ENCODE assay signal across 1 cellular context in the genomic region with DNA sequence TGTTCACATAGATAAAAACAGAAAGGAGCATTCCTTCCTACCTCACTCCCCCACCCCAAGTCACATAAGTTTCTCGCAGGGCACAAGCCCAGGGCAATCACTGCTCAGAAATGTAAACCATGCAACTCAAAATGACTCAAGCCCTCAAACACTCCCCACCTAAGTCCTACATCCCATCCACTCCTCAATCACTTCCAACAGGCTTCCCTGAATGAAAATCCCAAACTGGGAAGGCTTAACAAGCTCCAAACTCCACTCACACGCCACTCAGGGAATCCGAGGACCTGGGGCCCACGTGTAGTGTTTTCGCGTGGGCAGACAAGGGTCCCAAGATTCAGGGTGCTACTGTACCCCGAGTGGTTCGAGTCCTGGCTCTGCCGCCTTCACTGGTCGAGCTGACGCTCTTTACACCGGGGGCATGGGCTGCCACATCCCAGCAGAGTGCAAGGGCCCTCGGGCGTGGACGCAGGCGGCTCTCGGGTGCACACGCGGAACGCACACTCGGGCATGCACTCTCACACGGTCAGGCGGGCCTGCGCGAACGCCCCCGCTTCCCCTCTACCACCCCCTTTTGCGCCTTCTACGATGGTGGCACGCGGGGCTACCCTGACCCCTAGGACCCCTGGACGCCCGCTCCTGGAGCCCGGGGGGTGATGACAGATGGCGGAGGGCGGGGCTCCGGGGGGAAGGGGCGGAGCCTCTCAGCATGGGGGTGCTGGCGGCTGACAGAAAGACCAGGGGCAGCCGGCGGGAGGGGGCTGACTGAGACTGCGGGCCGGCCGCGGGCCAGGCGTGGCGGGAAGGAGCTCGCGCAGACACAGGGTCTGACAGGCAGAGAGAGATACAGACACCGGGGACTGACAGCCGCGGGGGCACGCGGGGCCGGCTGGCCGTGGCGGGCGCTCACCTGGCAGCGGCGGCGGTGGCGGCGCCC.
TF ChIP-seq lines count a peak whose summit lies in the region.

No MANE protein-coding gene starts in this region.

TF ChIP-seq in HepG2, 621 proteins besides CTCF, POLR2A, EP300 and RAD21 (continued from another document and continues in another):
- TF ChIP-seq, protein P1, sequence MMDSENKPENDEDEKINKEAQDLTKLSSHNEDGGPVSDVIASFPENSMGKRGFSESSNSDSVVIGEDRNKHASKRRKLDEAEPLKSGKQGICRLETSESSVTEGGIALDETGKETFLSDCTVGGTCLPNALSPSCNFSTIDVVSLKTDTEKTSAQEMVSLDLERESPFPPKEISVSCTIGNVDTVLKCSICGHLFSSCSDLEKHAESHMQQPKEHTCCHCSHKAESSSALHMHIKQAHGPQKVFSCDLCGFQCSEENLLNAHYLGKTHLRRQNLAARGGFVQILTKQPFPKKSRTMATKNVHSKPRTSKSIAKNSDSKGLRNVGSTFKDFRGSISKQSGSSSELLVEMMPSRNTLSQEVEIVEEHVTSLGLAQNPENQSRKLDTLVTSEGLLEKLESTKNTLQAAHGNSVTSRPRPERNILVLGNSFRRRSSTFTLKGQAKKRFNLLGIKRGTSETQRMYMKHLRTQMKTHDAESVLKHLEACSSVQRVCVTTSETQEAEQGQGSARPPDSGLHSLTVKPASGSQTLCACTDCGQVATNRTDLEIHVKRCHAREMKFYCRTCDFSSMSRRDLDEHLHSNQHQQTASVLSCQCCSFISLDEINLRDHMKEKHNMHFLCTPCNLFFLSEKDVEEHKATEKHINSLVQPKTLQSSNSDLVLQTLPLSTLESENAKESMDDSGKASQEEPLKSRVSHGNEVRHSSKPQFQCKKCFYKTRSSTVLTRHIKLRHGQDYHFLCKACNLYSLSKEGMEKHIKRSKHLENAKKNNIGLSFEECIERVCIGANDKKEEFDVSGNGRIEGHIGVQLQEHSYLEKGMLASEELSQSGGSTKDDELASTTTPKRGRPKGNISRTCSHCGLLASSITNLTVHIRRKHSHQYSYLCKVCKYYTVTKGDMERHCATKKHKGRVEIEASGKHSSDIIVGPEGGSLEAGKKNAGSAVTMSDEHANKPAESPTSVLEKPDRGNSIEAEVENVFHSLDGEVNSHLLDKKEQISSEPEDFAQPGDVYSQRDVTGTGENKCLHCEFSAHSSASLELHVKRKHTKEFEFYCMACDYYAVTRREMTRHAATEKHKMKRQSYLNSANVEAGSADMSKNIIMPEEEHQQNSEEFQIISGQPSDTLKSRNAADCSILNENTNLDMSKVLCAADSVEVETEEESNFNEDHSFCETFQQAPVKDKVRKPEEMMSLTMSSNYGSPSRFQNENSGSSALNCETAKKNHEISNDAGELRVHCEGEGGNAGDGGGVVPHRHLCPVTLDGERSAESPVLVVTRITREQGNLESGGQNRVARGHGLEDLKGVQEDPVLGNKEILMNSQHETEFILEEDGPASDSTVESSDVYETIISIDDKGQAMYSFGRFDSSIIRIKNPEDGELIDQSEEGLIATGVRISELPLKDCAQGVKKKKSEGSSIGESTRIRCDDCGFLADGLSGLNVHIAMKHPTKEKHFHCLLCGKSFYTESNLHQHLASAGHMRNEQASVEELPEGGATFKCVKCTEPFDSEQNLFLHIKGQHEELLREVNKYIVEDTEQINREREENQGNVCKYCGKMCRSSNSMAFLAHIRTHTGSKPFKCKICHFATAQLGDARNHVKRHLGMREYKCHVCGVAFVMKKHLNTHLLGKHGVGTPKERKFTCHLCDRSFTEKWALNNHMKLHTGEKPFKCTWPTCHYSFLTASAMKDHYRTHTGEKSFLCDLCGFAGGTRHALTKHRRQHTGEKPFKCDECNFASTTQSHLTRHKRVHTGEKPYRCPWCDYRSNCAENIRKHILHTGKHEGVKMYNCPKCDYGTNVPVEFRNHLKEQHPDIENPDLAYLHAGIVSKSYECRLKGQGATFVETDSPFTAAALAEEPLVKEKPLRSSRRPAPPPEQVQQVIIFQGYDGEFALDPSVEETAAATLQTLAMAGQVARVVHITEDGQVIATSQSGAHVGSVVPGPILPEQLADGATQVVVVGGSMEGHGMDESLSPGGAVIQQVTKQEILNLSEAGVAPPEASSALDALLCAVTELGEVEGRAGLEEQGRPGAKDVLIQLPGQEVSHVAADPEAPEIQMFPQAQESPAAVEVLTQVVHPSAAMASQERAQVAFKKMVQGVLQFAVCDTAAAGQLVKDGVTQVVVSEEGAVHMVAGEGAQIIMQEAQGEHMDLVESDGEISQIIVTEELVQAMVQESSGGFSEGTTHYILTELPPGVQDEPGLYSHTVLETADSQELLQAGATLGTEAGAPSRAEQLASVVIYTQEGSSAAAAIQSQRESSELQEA (CRISPR knock-in tag; IDR thresholded peaks at IDR 0.05; ENCODE audit: not compliant biosample characterization): peak; percentile 82
- no peak for TF ChIP-seq TFE3 (CRISPR knock-in tag; IDR thresholded peaks at IDR 0.05)
- TF ChIP-seq ZNF746 (CRISPR knock-in tag; IDR thresholded peaks at IDR 0.05): 0 out of 2 replicates have a peak, but pooled peaks have one; percentile 56
- TF ChIP-seq ZBTB7A (CRISPR knock-in tag; IDR thresholded peaks at IDR 0.05): peak; percentile 93; the same call in 1 of the 2 replicates
- TF ChIP-seq FOXM1 (CRISPR knock-in tag; IDR thresholded peaks at IDR 0.05): no peak
- TF ChIP-seq KMT2B (CRISPR knock-in tag; IDR thresholded peaks at IDR 0.05): peak; percentile 83
- TF ChIP-seq CC2D1A (CRISPR knock-in tag; IDR thresholded peaks at IDR 0.05): no peak
- TF ChIP-seq NFIC (IDR thresholded peaks at IDR 0.05; ENCODE audit: low read length): no peak
- TF ChIP-seq SKIL (CRISPR knock-in tag; IDR thresholded peaks at IDR 0.05; ENCODE audit: borderline replicate concordance): peak; percentile 22; the same call in 1 of the 2 replicates
- TF ChIP-seq ZNF263 (CRISPR knock-in tag; IDR thresholded peaks at IDR 0.05): no peak
- 0 out of 2 replicates have a peak, but pooled peaks have one; percentile 60 for TF ChIP-seq ZNF619 (CRISPR knock-in tag; IDR thresholded peaks at IDR 0.05)
- no peak for TF ChIP-seq IRX3 (CRISPR knock-in tag; IDR thresholded peaks at IDR 0.05; ENCODE audit: borderline replicate concordance, low read depth)
- TF ChIP-seq, protein P2, sequence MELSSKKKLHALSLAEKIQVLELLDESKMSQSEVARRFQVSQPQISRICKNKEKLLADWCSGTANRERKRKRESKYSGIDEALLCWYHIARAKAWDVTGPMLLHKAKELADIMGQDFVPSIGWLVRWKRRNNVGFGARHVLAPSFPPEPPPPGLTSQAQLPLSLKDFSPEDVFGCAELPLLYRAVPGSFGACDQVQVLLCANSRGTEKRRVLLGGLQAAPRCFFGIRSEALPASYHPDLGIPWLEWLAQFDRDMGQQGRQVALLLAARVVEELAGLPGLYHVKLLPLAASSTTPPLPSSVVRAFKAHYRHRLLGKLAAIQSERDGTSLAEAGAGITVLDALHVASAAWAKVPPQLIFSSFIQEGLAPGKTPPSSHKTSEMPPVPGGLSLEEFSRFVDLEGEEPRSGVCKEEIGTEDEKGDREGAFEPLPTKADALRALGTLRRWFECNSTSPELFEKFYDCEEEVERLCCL (CRISPR knock-in tag; IDR thresholded peaks at IDR 0.05; ENCODE audit: borderline replicate concordance): peak; percentile 95; the same call in 1 of the 2 replicates
- peak; percentile 73 for TF ChIP-seq TBX2 (CRISPR knock-in tag; IDR thresholded peaks at IDR 0.05; ENCODE audit: borderline replicate concordance)
- TF ChIP-seq GABPA (IDR thresholded peaks at IDR 0.05; ENCODE audit: low read depth, low read length): no peak
- TF ChIP-seq GABPA (CRISPR knock-in tag; IDR thresholded peaks at IDR 0.05; ENCODE audit: low read depth): no peak
- TF ChIP-seq RXRA (CRISPR knock-in tag; IDR thresholded peaks at IDR 0.05): peak; percentile 68; the same call in 1 of the 2 replicates
- 0 out of 2 replicates have a peak, but pooled peaks have one; percentile 62 for TF ChIP-seq ZNF589 (CRISPR knock-in tag; conservative IDR thresholded peaks at IDR 0.05)
- no peak for TF ChIP-seq KLF13 (CRISPR knock-in tag; IDR thresholded peaks at IDR 0.05)
- TF ChIP-seq ZNF770 (CRISPR knock-in tag; IDR thresholded peaks at IDR 0.05): no peak; the same call in 1 of the 2 replicates
- TF ChIP-seq ZNF614 (CRISPR knock-in tag; IDR thresholded peaks at IDR 0.05; ENCODE audit: borderline replicate concordance): no peak
- peak; percentile 42; the same call in 1 of the 2 replicates for TF ChIP-seq MED1 (CRISPR knock-in tag; IDR thresholded peaks at IDR 0.05)
- TF ChIP-seq ZNF143 (CRISPR knock-in tag; IDR thresholded peaks at IDR 0.05): peak; percentile 34; the same call in 1 of the 2 replicates
- TF ChIP-seq ZFY (CRISPR knock-in tag; IDR thresholded peaks at IDR 0.05): peak; percentile 70
- peak; percentile 71 for TF ChIP-seq ATF2 (CRISPR knock-in tag; IDR thresholded peaks at IDR 0.05)
- 0 out of 2 replicates have a peak, but pooled peaks have one; percentile 44 for TF ChIP-seq ZNF513 (CRISPR knock-in tag; conservative IDR thresholded peaks at IDR 0.05)
- TF ChIP-seq ELF1 (CRISPR knock-in tag; IDR thresholded peaks at IDR 0.05): no peak; the same call in 1 of the 2 replicates
- TF ChIP-seq MEF2D (CRISPR knock-in tag; IDR thresholded peaks at IDR 0.05): peak; percentile 63; the same call in 1 of the 2 replicates
- TF ChIP-seq, protein P3, sequence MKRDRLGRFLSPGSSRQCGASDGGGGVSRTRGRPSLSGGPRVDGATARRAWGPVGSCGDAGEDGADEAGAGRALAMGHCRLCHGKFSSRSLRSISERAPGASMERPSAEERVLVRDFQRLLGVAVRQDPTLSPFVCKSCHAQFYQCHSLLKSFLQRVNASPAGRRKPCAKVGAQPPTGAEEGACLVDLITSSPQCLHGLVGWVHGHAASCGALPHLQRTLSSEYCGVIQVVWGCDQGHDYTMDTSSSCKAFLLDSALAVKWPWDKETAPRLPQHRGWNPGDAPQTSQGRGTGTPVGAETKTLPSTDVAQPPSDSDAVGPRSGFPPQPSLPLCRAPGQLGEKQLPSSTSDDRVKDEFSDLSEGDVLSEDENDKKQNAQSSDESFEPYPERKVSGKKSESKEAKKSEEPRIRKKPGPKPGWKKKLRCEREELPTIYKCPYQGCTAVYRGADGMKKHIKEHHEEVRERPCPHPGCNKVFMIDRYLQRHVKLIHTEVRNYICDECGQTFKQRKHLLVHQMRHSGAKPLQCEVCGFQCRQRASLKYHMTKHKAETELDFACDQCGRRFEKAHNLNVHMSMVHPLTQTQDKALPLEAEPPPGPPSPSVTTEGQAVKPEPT (CRISPR knock-in tag; IDR thresholded peaks at IDR 0.05; ENCODE audit: low read depth): peak; percentile 79; the same call in 1 of the 2 replicates
- peak; percentile 80 for TF ChIP-seq ZC3H13 (CRISPR knock-in tag; IDR thresholded peaks at IDR 0.05)
- peak; percentile 85; the same call in 1 of the 2 replicates for TF ChIP-seq ZNF335 (CRISPR knock-in tag; IDR thresholded peaks at IDR 0.05)
- TF ChIP-seq ZNF709 (CRISPR knock-in tag; IDR thresholded peaks at IDR 0.05): no peak; the same call in none of the 2 replicates
